Comparison of ENCODE assay signal across 22 cellular contexts in genomic region chr11:111582163-111582562, GRCh38. TPM values are rescaled to one million over a fixed set of nuclear protein-coding genes. Genes with fewer than 3 reads are reported as not detected.
DNase-seq lines count a peak whose midpoint lies in the region; ATAC-seq, FAIRE-seq and TF ChIP-seq lines count a peak whose summit lies in the region.
"Had no signal": no experiment of that assay in that cellular context is flagged by ENCODE, and none has a peak within 500 bp of the region (broad histone marks: within the 10 kb centered on the region; RNA-seq: fewer than 3 reads in every experiment).

No MANE protein-coding gene starts in this region.

- TF ChIP-seq POLR2A in GM12892 (IDR thresholded peaks at IDR 0.05; ENCODE audit: low read depth, low read length) (no peak), endothelial cell of umbilical vein (IDR thresholded peaks at IDR 0.05; ENCODE audit: low read depth, low read length) (no peak)

- H3K9me1 ChIP-seq in endothelial cell of umbilical vein (replicated peaks; ENCODE audit: control insufficient read depth, extremely low read depth, insufficient read depth, low read length) = no peaks in the 10 kb centered on the region

- no peaks in the 10 kb centered on the region for H3K79me2 ChIP-seq in endothelial cell of umbilical vein (ENCODE audit: control insufficient read depth, insufficient read depth, low read length)

- H3K4me3 ChIP-seq in endothelial cell of umbilical vein (replicated peaks in 1 of 3; ENCODE audit: insufficient read depth in 1 of 3, low read depth in 1 of 3, low read length in 3 of 3) (no peak overlapping the region), mesodermal cell (ENCODE audit: extremely low read depth, insufficient read depth, low read length, poor library complexity, severe bottlenecking) (no peak overlapping the region), kidney (ENCODE audit: low read length in 2 of 2) (no peak overlapping the region)
- H3K4me3 ChIP-seq: GM23338, Peyer's patch had no signal

- DNase-seq in GM12892 (ENCODE audit: insufficient read length) (no peak), OCI-M1 (lab: John Stamatoyannopoulos, UW) (peak; percentile 31), endothelial cell of umbilical vein (ENCODE audit: low read depth, low spot score) (peak; percentile 77), kidney (no peak), COLO668 (lab: John Stamatoyannopoulos, UW; ENCODE audit: unreplicated experiment) (no peak), COLO829 (ENCODE audit: low spot score) (no peak)
- DNase-seq: activated B cell treated with CpG ODN at 0.5 μM for 24 hours; activated CD4-positive, alpha-beta T cell treated with anti-CD3 and anti-CD28 coated beads, Interleukin-2, amount 50 U/mL, for 48 hours; activated CD8-positive, alpha-beta memory T cell treated with anti-CD3 and anti-CD28 coated beads, Interleukin-2, amount 50 U/mL, for 48 hours; CD4-positive, alpha-beta memory T cell; DMS53; effector CD8-positive, alpha-beta T cell; NCI-H1417 treated with DMSO at 0.1 percent for 48 hours; NCI-H446 treated with DMSO at 0.1 percent for 48 hours; Peyer's patch; T-helper 2 cell had no signal

- BruUV-seq in endothelial cell of umbilical vein (replicated peaks; lab: Mats Ljungman, UMichigan) = no TSS peak

- dilution Hi-C loops in endothelial cell of umbilical vein (cut with MboI; ENCODE audit: extremely low pct_ligation_motif_present, low sequenced_read_pairs) = no loop called here

- peak; percentile 84 for FAIRE-seq in GM12892 (lab: Jason Lieb, UNC)
- FAIRE-seq in endothelial cell of umbilical vein (lab: Jason Lieb, UNC) = peak; percentile 60
- FAIRE-seq in kidney (lab: Jason Lieb, UNC) = no peak
- FAIRE-seq: GM19239, urothelium cell line had no signal

- TF ChIP-seq CTCF in endothelial cell of umbilical vein (IDR thresholded peaks at IDR 0.05; ENCODE audit: extremely low read depth in 1 of 2, insufficient read depth in 1 of 2, low read depth in 1 of 2, low read length in 2 of 2) (no peak), kidney (IDR thresholded peaks at IDR 0.05; ENCODE audit: borderline replicate concordance, extremely low read depth, insufficient read depth) (no peak)

- POLR2A ChIA-PET in endothelial cell of umbilical vein (lab: Charles Lee) = interaction anchor here (0.6 kb wide), 1 partner anchor 355 kb away, joined by 10 read pairs; the partner anchor contains the start of gene DIXDC1

- no peaks in the 10 kb centered on the region for H4K20me1 ChIP-seq in endothelial cell of umbilical vein (replicated peaks; ENCODE audit: control insufficient read depth, extremely low read depth, insufficient read depth, low read length)

- H3K9me3 ChIP-seq in endothelial cell of umbilical vein (replicated peaks; ENCODE audit: control insufficient read depth, insufficient read depth, low read length) (no peaks in the 10 kb centered on the region), mesodermal cell (ENCODE audit: control insufficient read depth, low read length) (no peaks in the 10 kb centered on the region), kidney (ENCODE audit: control insufficient read depth in 1 of 2, low read length in 2 of 2) (no peaks in the 10 kb centered on the region)
- H3K9me3 ChIP-seq: Peyer's patch had no signal

- intact Hi-C loops in endothelial cell of umbilical vein (cut with micrococcal nuclease) (no loop called here), kidney (cut with DNase I) (loop anchor here (10.0 kb wide), 1 partner anchor 253 kb away; no protein-coding TSS in a partner anchor)

- H3K36me3 ChIP-seq in endothelial cell of umbilical vein (ENCODE audit: control insufficient read depth in 2 of 2, extremely low read depth in 1 of 2, insufficient read depth in 2 of 2, low read length in 2 of 2) = no peaks in the 10 kb centered on the region
- no peaks in the 10 kb centered on the region for H3K36me3 ChIP-seq in mesodermal cell (ENCODE audit: control insufficient read depth, insufficient read depth, low read length)
- no peaks in the 10 kb centered on the region for H3K36me3 ChIP-seq in kidney (ENCODE audit: control insufficient read depth in 1 of 2, insufficient read depth in 2 of 2, low read length in 2 of 2)
- H3K36me3 ChIP-seq: Peyer's patch had no signal

- no peak for ATAC-seq in HG03135 (IDR thresholded peaks at IDR 0.05; ENCODE audit: unreplicated experiment)
- ATAC-seq: GM23338 had no signal

- H3K4me2 ChIP-seq in endothelial cell of umbilical vein (ENCODE audit: insufficient read depth, low read length) = no peak overlapping the region
- H3K4me2 ChIP-seq: GM23338 had no signal

- H3K27ac ChIP-seq in endothelial cell of umbilical vein (ENCODE audit: insufficient read depth, low read depth, low read length) = no peak overlapping the region
- peak overlapping the region; percentile 30 for H3K27ac ChIP-seq in mesodermal cell (ENCODE audit: low read depth, low read length, severe bottlenecking)
- no peak overlapping the region for H3K27ac ChIP-seq in kidney (ENCODE audit: low read depth in 2 of 2, low read length in 2 of 2)
- H3K27ac ChIP-seq: Peyer's patch had no signal

- CTCF ChIA-PET in endothelial cell of umbilical vein (lab: Charles Lee) = interaction anchor here (1.1 kb wide), 1 partner anchor 195 kb away, joined by 6 read pairs; no protein-coding TSS in a partner anchor

- no peak overlapping the region for H2AFZ ChIP-seq in endothelial cell of umbilical vein (ENCODE audit: low read depth, low read length)
- H2AFZ ChIP-seq: GM23338 had no signal

- no peak overlapping the region for H3K9ac ChIP-seq in endothelial cell of umbilical vein (replicated peaks; ENCODE audit: extremely low read depth, insufficient read depth, low read length)
- H3K9ac ChIP-seq in kidney (ENCODE audit: low read length in 2 of 2) = no peak overlapping the region

- H3K27me3 ChIP-seq in endothelial cell of umbilical vein (ENCODE audit: control insufficient read depth in 2 of 2, insufficient read depth in 2 of 2, low read length in 2 of 2) = no peaks in the 10 kb centered on the region
- H3K27me3 ChIP-seq: Peyer's patch had no signal

- H3K4me1 ChIP-seq in endothelial cell of umbilical vein (ENCODE audit: control insufficient read depth, extremely low read depth, insufficient read depth, low read length) (peaks cover 8% of the 10 kb centered on the region), mesodermal cell (ENCODE audit: control insufficient read depth, insufficient read depth, low read length, poor library complexity, severe bottlenecking) (no peaks in the 10 kb centered on the region), kidney (ENCODE audit: control insufficient read depth in 1 of 2, insufficient read depth in 1 of 2, low read depth in 1 of 2, low read length in 2 of 2) (no peaks in the 10 kb centered on the region)
- H3K4me1 ChIP-seq: Peyer's patch had no signal

TF ChIP-seq in endothelial cell of umbilical vein, 7 proteins besides CTCF, POLR2A, EP300 and RAD21:
- no peak for TF ChIP-seq POLR2AphosphoS5 (IDR thresholded peaks at IDR 0.05; ENCODE audit: insufficient read depth, low read depth, low read length)

RNA-seq across cellular contexts. Expression of gene SIK2, which starts 20.1 kb away (rescaled TPM):
- 4.9 TPM for polyA plus RNA-seq in GM12892 (2012; ENCODE audit: missing spikeins)
- total RNA-seq in endothelial cell of umbilical vein (11.7 and 14.6 TPM in 2 replicates), kidney (40.1 TPM)
- polyA plus RNA-seq in endothelial cell of umbilical vein (17.1 and 18.9 TPM in 2 replicates), kidney (ENCODE audit: insufficient read depth, low read depth, low replicate concordance) (6.4 TPM)
- polyA plus RNA-seq in endothelial cell of umbilical vein (2011; cell fraction: cytosol; rRNA removed) = 10.3 and 12.6 TPM in 2 replicates
- 19.9 and 25.7 TPM in 2 replicates for polyA plus RNA-seq in endothelial cell of umbilical vein (2011; cell fraction: nucleus; rRNA removed)
- polyA plus RNA-seq in endothelial cell of umbilical vein (2012) = 9.1 and 9.2 TPM in 2 replicates
- polyA minus RNA-seq in endothelial cell of umbilical vein = 31.1 and 35.5 TPM in 2 replicates
- polyA minus RNA-seq in endothelial cell of umbilical vein (2011; cell fraction: cytosol; rRNA and poly(A)+ RNA removed) = 6.7 TPM
- polyA minus RNA-seq in endothelial cell of umbilical vein (2011; cell fraction: nucleus; rRNA and poly(A)+ RNA removed) = 12.6 and 13.1 TPM in 2 replicates
- 10.2 TPM for polyA plus RNA-seq in mesodermal cell (2013, experiment 1 of 2)
- polyA plus RNA-seq in mesodermal cell (2013, experiment 2 of 2) = 8.3 TPM

RNA-seq across cellular contexts. Expression of gene LAYN, which starts 41.6 kb away (rescaled TPM):
- 0.49 TPM for polyA plus RNA-seq in GM12892 (2012; ENCODE audit: missing spikeins)
- 2.2 and 2.3 TPM in 2 replicates for total RNA-seq in endothelial cell of umbilical vein
- polyA plus RNA-seq in endothelial cell of umbilical vein = 0.43 and 0.92 TPM in 2 replicates
- 0.50 and 0.75 TPM in 2 replicates for polyA plus RNA-seq in endothelial cell of umbilical vein (2011; cell fraction: cytosol; rRNA removed)
- 0.49 and 0.80 TPM in 2 replicates for polyA plus RNA-seq in endothelial cell of umbilical vein (2011; cell fraction: nucleus; rRNA removed)
- 0.42 and 1.0 TPM in 2 replicates for polyA plus RNA-seq in endothelial cell of umbilical vein (2012)
- 0.78 and 1.6 TPM in 2 replicates for polyA minus RNA-seq in endothelial cell of umbilical vein
- polyA minus RNA-seq in endothelial cell of umbilical vein (2011; cell fraction: cytosol; rRNA and poly(A)+ RNA removed) = not detected
- polyA minus RNA-seq in endothelial cell of umbilical vein (2011; cell fraction: nucleus; rRNA and poly(A)+ RNA removed) = 0.34 and 1.4 TPM in 2 replicates
- polyA plus RNA-seq in mesodermal cell (2013, experiment 1 of 2) = 27.0 TPM
- 21.9 TPM for polyA plus RNA-seq in mesodermal cell (2013, experiment 2 of 2)
- total RNA-seq in kidney = 7.6 TPM
- 4.8 TPM for polyA plus RNA-seq in kidney (ENCODE audit: insufficient read depth, low read depth, low replicate concordance)
- total RNA-seq: activated B cell treated with CpG ODN at 0.5 μM for 24 hours; CD4-positive, alpha-beta memory T cell; SK-MEL-5 had no signal
- polyA plus RNA-seq: CD4-positive, alpha-beta memory T cell had no signal

Comparison
In these comparisons a context has a peak if more than half of its experiments do, and no peak if none do; other contexts are left out.
1. DNase-seq: peak in OCI-M1 (single experiment) and endothelial cell of umbilical vein (single experiment); none in GM12892 (single experiment), kidney (single experiment), COLO668 (single experiment) and COLO829 (single experiment).